Comparison of ENCODE assay signal across 9 cellular contexts in the genomic region with DNA sequence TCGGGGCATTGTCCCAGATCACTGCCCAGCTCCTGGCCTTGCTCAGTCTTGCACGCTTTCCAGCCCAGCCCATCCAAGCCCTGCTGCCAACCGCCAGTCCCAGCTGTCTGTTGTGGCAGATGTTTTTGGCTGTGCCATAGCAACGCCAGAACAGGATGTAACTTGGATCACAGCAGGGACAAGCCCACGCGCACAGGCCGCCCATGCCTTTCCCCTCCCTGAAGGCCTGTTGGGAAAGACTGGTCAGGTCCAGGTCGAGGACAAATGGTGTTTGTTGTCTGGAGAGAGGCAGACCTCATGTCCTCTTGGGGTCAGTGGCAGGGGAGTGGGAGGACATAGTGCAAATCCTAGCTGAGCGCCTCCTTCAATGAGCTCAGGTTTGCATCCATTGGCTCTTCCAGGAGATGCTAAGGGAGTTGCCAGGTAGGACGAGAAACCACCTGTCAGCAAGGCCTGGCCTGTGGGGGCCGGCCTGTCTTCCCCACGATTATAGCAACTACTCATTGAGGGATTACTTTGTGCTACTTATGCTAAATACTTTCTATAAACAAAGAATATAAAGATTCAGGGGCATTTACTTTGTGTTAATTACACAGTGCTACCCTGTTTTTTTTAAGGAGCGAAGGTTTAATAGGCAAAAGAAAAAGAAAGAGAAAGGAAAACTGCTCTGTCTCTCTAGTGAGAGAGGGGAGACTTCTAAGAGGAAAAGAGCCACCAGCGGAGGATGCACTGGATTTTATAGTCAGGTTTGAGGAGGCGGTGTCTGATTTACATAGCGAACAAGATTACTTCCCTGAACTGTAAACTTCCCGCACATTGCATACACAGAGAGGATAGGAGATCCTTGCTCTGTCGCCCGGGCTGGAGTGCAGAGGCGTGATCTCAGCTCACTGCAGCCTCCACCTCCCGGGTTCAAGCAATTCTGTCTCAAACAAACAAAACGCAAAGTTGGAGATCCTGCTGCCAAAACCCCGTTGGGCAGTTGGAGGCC. TPM values are rescaled to one million over a fixed set of nuclear protein-coding genes. Genes with fewer than 3 reads are reported as not detected.
DNase-seq lines count a peak whose midpoint lies in the region; ATAC-seq, FAIRE-seq and TF ChIP-seq lines count a peak whose summit lies in the region.
"Had no signal": no experiment of that assay in that cellular context is flagged by ENCODE, and none has a peak within 500 bp of the region (broad histone marks: within the 10 kb centered on the region; RNA-seq: fewer than 3 reads in every experiment).

No MANE protein-coding gene starts in this region.

- TF ChIP-seq POLR2A in esophagus muscularis mucosa (IDR thresholded peaks at IDR 0.05; ENCODE audit: low read depth), result no peak
- no peak for TF ChIP-seq POLR2A in H54 (IDR thresholded peaks at IDR 0.05; ENCODE audit: low read depth, low read length)

- H3K36me3 ChIP-seq in HEK293 (ENCODE audit: control insufficient read depth in 2 of 2, insufficient read depth in 1 of 2, low read length in 2 of 2) (no peaks in the 10 kb centered on the region), esophagus muscularis mucosa (no peaks in the 10 kb centered on the region), muscle layer of colon (ENCODE audit: insufficient read depth, low read length) (no peaks in the 10 kb centered on the region)
- H3K36me3 ChIP-seq: neutrophil had no signal

- POLR2A ChIA-PET in HEK293 (lab: Yijun Ruan, JAX), result no interaction called here

- H3K9me3 ChIP-seq in HEK293 (ENCODE audit: control insufficient read depth, insufficient read depth, low read depth, low read length), result no peaks in the 10 kb centered on the region
- H3K9me3 ChIP-seq in esophagus muscularis mucosa, result no peaks in the 10 kb centered on the region
- no peaks in the 10 kb centered on the region for H3K9me3 ChIP-seq in muscle layer of colon (ENCODE audit: low read length)
- H3K9me3 ChIP-seq: neutrophil had no signal

- FAIRE-seq in RCC 7860 (lab: Jason Lieb, UNC), result no peak
- no peak for FAIRE-seq in H54 (lab: Jason Lieb, UNC)

- CTCF ChIA-PET in HEK293 (lab: Yijun Ruan, JAX), result no interaction called here

- no peaks in the 10 kb centered on the region for H3K36me3 Mint-ChIP-seq in natural killer cell

- peaks cover 0 to 2% of the 10 kb centered on the region in 2 donors for H3K27me3 Mint-ChIP-seq in natural killer cell (ENCODE audit: low read depth in 2 of 2)

- 45% methylated on average over 19 of the region's 23 CpGs for WGBS in esophagus muscularis mucosa

- TF ChIP-seq CTCF in HEK293 (tag by site-specific recombination; IDR thresholded peaks at IDR 0.05), result no peak
- no peak for TF ChIP-seq CTCF in esophagus muscularis mucosa (IDR thresholded peaks at IDR 0.05)
- TF ChIP-seq CTCF in natural killer cell (IDR thresholded peaks at IDR 0.05), result no peak

- no peak overlapping the region for H3K9ac ChIP-seq in muscle layer of colon (ENCODE audit: low read length)

- H3K27ac Mint-ChIP-seq in natural killer cell, result no peak overlapping the region

- H3K4me3 Mint-ChIP-seq in natural killer cell, result no peak overlapping the region

- H3K4me1 ChIP-seq in HEK293 (ENCODE audit: control insufficient read depth, insufficient read depth, low read length), result no peaks in the 10 kb centered on the region
- H3K4me1 ChIP-seq in esophagus muscularis mucosa, result peaks cover 44 to 65% (median 57%) of the 10 kb centered on the region in 4 donors
- peaks cover 48% of the 10 kb centered on the region for H3K4me1 ChIP-seq in muscle layer of colon (ENCODE audit: insufficient read depth, low read length)

- DNase-seq in RCC 7860 (ENCODE audit: low spot score) (peak; percentile 20), esophagus muscularis mucosa (ENCODE audit: extremely low spot score) (peak; percentile 97), natural killer cell (no peak), H54 (ENCODE audit: insufficient read length, low spot score) (no peak)
- DNase-seq in stimulated activated naive CD8-positive, alpha-beta T cell treated with anti-CD3 and anti-CD28 coated beads, Interleukin-15, Interleukin-2, amounts not matched to agents 100 U/mL and 50 U/mL, for 24 hours, result no peak

- H3K4me3 ChIP-seq in HEK293 (ENCODE audit: low read depth, low read length), result no peak overlapping the region
- peak overlapping the region in 2 of 4 donors; percentile 2 to 11 for H3K4me3 ChIP-seq in esophagus muscularis mucosa
- H3K4me3 ChIP-seq in muscle layer of colon (ENCODE audit: low read depth in 1 of 2, low read length in 2 of 2), result peak overlapping the region in 1 of 2 donors; percentile 35

- no peak overlapping the region for H3K27ac ChIP-seq in HEK293 (ENCODE audit: extremely low read depth, low read depth, low read length)
- H3K27ac ChIP-seq in esophagus muscularis mucosa (replicated peaks in 1 of 4), result peak overlapping the region; percentile 81 to 87 (median 84)
- peak overlapping the region; percentile 84 for H3K27ac ChIP-seq in muscle layer of colon (ENCODE audit: low read depth, low read length)
- H3K27ac ChIP-seq: neutrophil had no signal

- H3K4me1 Mint-ChIP-seq in natural killer cell, result peaks cover 3% of the 10 kb centered on the region in 2 donors

- TF ChIP-seq EP300 in esophagus muscularis mucosa (IDR thresholded peaks at IDR 0.05), result peak; percentile 99

- H3K27me3 ChIP-seq in esophagus muscularis mucosa (peaks cover 0 to 5% (median 0%) of the 10 kb centered on the region in 4 donors), muscle layer of colon (ENCODE audit: control insufficient read depth in 1 of 2, insufficient read depth in 2 of 2, low read length in 2 of 2) (no peaks in the 10 kb centered on the region)

- no peaks in the 10 kb centered on the region for H3K9me3 Mint-ChIP-seq in natural killer cell

- no peak for ATAC-seq in natural killer cell
- ATAC-seq in GM21447 (IDR thresholded peaks at IDR 0.05; ENCODE audit: unreplicated experiment), result no peak
- no peak for ATAC-seq in stimulated activated naive CD8-positive, alpha-beta T cell treated with anti-CD3 and anti-CD28 coated beads, Interleukin-15, Interleukin-2, amounts not matched to agents 100 U/mL and 50 U/mL, for 24 hours

- intact Hi-C loops in esophagus muscularis mucosa (cut with DNase I), result no loop called here
- intact Hi-C loops in natural killer cell (cut with micrococcal nuclease), result no loop called here

TF ChIP-seq in HEK293, 187 proteins besides CTCF, POLR2A, EP300 and RAD21 (continues in another document):
- TF ChIP-seq ZIC2 (tag by site-specific recombination; IDR thresholded peaks at IDR 0.05) (no peak), ZNF768 (tag by site-specific recombination; IDR thresholded peaks at IDR 0.05) (no peak), ZNF600 (tag by site-specific recombination; IDR thresholded peaks at IDR 0.05) (peak; percentile 65), ZNF560 (tag by site-specific recombination; IDR thresholded peaks at IDR 0.05; ENCODE audit: borderline replicate concordance) (no peak), SP7 (tag by site-specific recombination; IDR thresholded peaks at IDR 0.05) (no peak), GLI2 (tag by site-specific recombination; IDR thresholded peaks at IDR 0.05; ENCODE audit: borderline replicate concordance, low read depth) (no peak), EGR2 (tag by site-specific recombination; IDR thresholded peaks at IDR 0.05; ENCODE audit: low read depth) (peak; percentile 38; the same call in 1 of the 2 replicates), ZNF791 (tag by site-specific recombination; IDR thresholded peaks at IDR 0.05) (no peak), ZFHX2 (tag by site-specific recombination; conservative IDR thresholded peaks at IDR 0.05) (0 out of 2 replicates have a peak, but pooled peaks have one; percentile 27), ZNF311 (tag by site-specific recombination; IDR thresholded peaks at IDR 0.05; ENCODE audit: borderline replicate concordance) (no peak), ZBTB7A (tag by site-specific recombination; IDR thresholded peaks at IDR 0.05; ENCODE audit: low read depth) (no peak), ZNF670 (tag by site-specific recombination; IDR thresholded peaks at IDR 0.05; ENCODE audit: low read depth) (no peak)
- TF ChIP-seq, protein P1, sequence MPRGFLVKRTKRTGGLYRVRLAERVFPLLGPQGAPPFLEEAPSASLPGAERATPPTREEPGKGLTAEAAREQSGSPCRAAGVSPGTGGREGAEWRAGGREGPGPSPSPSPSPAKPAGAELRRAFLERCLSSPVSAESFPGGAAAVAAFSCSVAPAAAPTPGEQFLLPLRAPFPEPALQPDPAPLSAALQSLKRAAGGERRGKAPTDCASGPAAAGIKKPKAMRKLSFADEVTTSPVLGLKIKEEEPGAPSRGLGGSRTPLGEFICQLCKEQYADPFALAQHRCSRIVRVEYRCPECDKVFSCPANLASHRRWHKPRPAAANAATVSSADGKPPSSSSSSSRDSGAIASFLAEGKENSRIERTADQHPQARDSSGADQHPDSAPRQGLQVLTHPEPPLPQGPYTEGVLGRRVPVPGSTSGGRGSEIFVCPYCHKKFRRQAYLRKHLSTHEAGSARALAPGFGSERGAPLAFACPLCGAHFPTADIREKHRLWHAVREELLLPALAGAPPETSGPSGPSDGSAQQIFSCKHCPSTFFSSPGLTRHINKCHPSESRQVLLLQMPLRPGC (tag by site-specific recombination; IDR thresholded peaks at IDR 0.05), result no peak
- TF ChIP-seq, protein P2, sequence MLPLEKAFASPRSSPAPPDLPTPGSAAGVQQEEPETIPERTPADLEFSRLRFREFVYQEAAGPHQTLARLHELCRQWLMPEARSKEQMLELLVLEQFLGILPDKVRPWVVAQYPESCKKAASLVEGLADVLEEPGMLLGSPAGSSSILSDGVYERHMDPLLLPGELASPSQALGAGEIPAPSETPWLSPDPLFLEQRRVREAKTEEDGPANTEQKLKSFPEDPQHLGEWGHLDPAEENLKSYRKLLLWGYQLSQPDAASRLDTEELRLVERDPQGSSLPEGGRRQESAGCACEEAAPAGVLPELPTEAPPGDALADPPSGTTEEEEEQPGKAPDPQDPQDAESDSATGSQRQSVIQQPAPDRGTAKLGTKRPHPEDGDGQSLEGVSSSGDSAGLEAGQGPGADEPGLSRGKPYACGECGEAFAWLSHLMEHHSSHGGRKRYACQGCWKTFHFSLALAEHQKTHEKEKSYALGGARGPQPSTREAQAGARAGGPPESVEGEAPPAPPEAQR (tag by site-specific recombination; IDR thresholded peaks at IDR 0.05), result no peak
- TF ChIP-seq, protein P3, sequence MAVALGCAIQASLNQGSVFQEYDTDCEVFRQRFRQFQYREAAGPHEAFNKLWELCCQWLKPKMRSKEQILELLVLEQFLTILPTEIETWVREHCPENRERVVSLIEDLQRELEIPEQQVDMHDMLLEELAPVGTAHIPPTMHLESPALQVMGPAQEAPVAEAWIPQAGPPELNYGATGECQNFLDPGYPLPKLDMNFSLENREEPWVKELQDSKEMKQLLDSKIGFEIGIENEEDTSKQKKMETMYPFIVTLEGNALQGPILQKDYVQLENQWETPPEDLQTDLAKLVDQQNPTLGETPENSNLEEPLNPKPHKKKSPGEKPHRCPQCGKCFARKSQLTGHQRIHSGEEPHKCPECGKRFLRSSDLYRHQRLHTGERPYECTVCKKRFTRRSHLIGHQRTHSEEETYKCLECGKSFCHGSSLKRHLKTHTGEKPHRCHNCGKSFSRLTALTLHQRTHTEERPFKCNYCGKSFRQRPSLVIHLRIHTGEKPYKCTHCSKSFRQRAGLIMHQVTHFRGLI (tag by site-specific recombination; IDR thresholded peaks at IDR 0.05), result no peak

RNA-seq across cellular contexts. Expression of a gene that starts 42.8 kb away (rescaled TPM):
- total RNA-seq in esophagus muscularis mucosa, result 100 to 1,000 TPM; 221 to 441 (median 315) TPM
- total RNA-seq in natural killer cell, result 10 to 100 TPM; 28.9 to 43.5 (median 36.0) TPM

Comparison
In these comparisons a context has a peak if more than half of its experiments do, and no peak if none do; other contexts are left out.
1. DNase-seq: peak in RCC 7860 (single experiment) and esophagus muscularis mucosa (single experiment); none in natural killer cell (single experiment), stimulated activated naive CD8-positive, alpha-beta T cell treated with anti-CD3 and anti-CD28 coated beads, Interleukin-15, Interleukin-2, amounts not matched to agents 100 U/mL and 50 U/mL, for 24 hours (single experiment) and H54 (single experiment).
2. RNA of a gene that starts 42.8 kb away (total RNA-seq): 221 to 441 TPM in esophagus muscularis mucosa; 28.9 to 43.5 TPM in natural killer cell; every median in the first group is over 4 times any median in the second.